1 cellular context compared by ENCODE assay signal in genomic region chr6:13559251-13559650, GRCh38.
TF ChIP-seq lines count a peak whose summit lies in the region.

No MANE protein-coding gene starts in this region.

TF ChIP-seq in H1, 55 proteins besides CTCF, POLR2A, EP300 and RAD21:
- TF ChIP-seq RBBP5 (IDR thresholded peaks at IDR 0.05; ENCODE audit: borderline replicate concordance, low read depth, low read length) (no peak), E2F6 (IDR thresholded peaks at IDR 0.05) (no peak), SIN3A (conservative IDR thresholded peaks at IDR 0.05 in 1 of 2, IDR thresholded peaks at IDR 0.05 in 1 of 2; ENCODE audit: low read depth in 1 of 2, low read length in 2 of 2) (no peak), NRF1 (IDR thresholded peaks at IDR 0.05; ENCODE audit: low read depth, low read length) (no peak), FOSL1 (IDR thresholded peaks at IDR 0.05; ENCODE audit: insufficient read depth, low read depth, low read length) (no peak), HDAC6 (IDR thresholded peaks at IDR 0.05; ENCODE audit: low read depth, low read length) (no peak)
